In the genomic region with DNA sequence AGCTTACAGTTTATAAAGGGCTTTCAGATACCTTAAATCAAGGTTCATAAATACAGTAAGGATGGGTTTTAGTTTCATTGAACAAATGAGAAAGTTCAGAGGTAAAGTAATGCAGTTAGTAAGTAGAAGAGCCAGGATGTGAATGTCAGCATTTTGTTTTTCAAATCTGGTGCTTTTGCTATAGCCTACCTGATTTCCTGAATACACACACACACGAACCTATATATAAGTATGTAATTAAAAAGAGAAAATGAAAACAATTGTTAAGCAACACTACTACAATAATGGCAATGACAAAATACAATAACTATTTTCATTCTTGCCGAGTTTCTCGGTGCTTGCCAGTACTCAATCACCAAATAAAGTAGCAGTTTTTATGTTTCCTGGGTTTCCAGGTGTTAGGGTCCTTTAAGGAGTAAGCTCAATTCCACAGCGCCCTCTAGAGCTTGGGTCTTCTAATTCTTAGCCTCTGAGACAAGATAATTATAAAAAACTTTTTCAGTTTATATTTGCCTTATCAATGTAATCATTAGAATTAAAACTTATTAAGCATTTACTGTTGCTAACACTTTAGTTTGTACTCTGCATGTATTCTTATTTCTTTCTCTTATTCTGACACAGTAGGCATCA, we compare ENCODE assay signal across 8 cellular contexts.
DNase-seq lines count a peak whose midpoint lies in the region; ATAC-seq and TF ChIP-seq lines count a peak whose summit lies in the region.

No MANE protein-coding gene starts in this region.

- H3K27ac ChIP-seq in ascending aorta: no peak overlapping the region

- DNase-seq in NCI-H1417 (lab: John Stamatoyannopoulos, UW) (peak in 2 of 3 experiments; percentile 21 to 59), NCI-H1417 treated with DMSO at 0.1 percent for 48 hours (lab: John Stamatoyannopoulos, UW) (no peak), H4 (ENCODE audit: low spot score) (peak; percentile 33), NCI-H1694 treated with DMSO at 0.1 percent for 48 hours (lab: John Stamatoyannopoulos, UW) (peak; percentile 42), left kidney (ENCODE audit: low read depth, low spot score) (peak; percentile 27), ascending aorta (ENCODE audit: low spot score in 2 of 2) (no peak)

- H3K27ac Mint-ChIP-seq in activated T-helper 17 cell treated with anti-CD3 and anti-CD28 coated beads, Interleukin-2, amount 50 U/mL, for 72 hours: no peak overlapping the region

- H3K36me3 Mint-ChIP-seq in activated T-helper 17 cell treated with anti-CD3 and anti-CD28 coated beads, Interleukin-2, amount 50 U/mL, for 72 hours (ENCODE audit: low read depth): no peaks in the 10 kb centered on the region

- peaks cover 15% of the 10 kb centered on the region for H3K4me1 Mint-ChIP-seq in activated T-helper 17 cell treated with anti-CD3 and anti-CD28 coated beads, Interleukin-2, amount 50 U/mL, for 72 hours

- no peaks in the 10 kb centered on the region for H3K9me3 Mint-ChIP-seq in activated T-helper 17 cell treated with anti-CD3 and anti-CD28 coated beads, Interleukin-2, amount 50 U/mL, for 72 hours

- no peaks in the 10 kb centered on the region for H3K27me3 Mint-ChIP-seq in activated T-helper 17 cell treated with anti-CD3 and anti-CD28 coated beads, Interleukin-2, amount 50 U/mL, for 72 hours

- H3K27me3 ChIP-seq in ascending aorta: no peaks in the 10 kb centered on the region

- H3K4me1 ChIP-seq in ascending aorta: no peaks in the 10 kb centered on the region

- no peaks in the 10 kb centered on the region for H3K9me3 ChIP-seq in ascending aorta

- peak overlapping the region; percentile 19 for H3K4me3 Mint-ChIP-seq in activated T-helper 17 cell treated with anti-CD3 and anti-CD28 coated beads, Interleukin-2, amount 50 U/mL, for 72 hours

- H3K4me3 ChIP-seq in ascending aorta: no peak overlapping the region

- H3K36me3 ChIP-seq in ascending aorta: no peaks in the 10 kb centered on the region

- TF ChIP-seq CTCF in ascending aorta (IDR thresholded peaks at IDR 0.05): no peak

- peak; percentile 50 for ATAC-seq in activated T-helper 17 cell treated with anti-CD3 and anti-CD28 coated beads, Interleukin-2, amount 50 U/mL, for 72 hours (replicated peaks)
- no peak for ATAC-seq in GM19023 (IDR thresholded peaks at IDR 0.05; ENCODE audit: unreplicated experiment)

- intact Hi-C loops in ascending aorta (cut with DNase I): no loop called here

Comparison
In these comparisons a context has a peak if more than half of its experiments do, and no peak if none do; other contexts are left out.
1. DNase-seq: peak in NCI-H1417 (2 of 3), H4 (single experiment), NCI-H1694 treated with DMSO at 0.1 percent for 48 hours (single experiment) and left kidney (single experiment); none in NCI-H1417 treated with DMSO at 0.1 percent for 48 hours (single experiment) and ascending aorta (0 of 2).